In the genomic region with DNA sequence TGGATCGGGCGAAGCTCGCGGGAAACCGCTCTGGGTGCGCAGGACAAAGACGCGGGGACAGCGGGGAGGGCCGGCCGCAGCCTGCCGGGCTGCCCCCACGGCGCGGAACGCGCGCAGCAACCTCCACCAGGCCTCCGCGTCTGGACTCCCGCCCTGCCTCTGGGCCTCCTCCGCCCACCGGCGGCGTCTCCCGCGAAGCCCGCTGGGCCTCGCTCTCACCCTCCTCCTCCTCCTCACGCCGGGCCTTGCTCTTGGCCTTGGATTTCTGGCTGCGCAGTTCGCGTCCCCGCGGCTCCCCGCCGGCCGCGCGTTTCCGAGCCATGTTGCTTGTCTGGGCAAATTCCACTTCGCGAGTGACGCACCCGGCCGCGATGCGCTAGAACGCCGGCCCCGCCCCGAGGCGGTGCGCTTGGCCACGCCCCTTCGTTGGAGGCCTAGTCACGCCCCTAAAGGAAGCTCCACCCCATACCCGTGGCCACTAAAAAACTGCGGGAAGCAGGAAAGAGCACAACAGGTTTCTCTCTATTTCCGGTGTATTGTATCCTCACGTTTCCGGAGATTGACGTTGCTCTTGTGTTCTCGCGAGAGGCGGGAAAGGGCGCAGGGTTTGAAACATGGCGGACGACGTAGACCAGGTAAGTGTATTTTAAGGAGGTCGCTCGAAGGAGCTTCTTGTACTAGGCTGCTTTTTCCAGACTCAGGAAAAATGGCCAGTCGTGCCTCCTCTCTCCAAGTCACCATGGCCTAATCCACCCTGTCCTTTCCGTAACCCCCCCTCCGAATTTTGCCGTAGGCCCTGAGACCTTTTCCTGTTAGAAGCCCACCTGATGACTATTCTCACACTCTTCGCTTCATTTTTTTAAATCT, we compare ENCODE assay signal across 8 cellular contexts. TPM values are rescaled to one million over a fixed set of nuclear protein-coding genes. Genes with fewer than 3 reads are reported as not detected.
DNase-seq lines count a peak whose midpoint lies in the region; FAIRE-seq and TF ChIP-seq lines count a peak whose summit lies in the region.

A gene (plus strand): TSS at position 571 of the 867 bp plus-strand sequence. CDS start 44 bp downstream, at position 615.
A gene (minus strand): TSS at position 355 of the 867 bp plus-strand sequence. CDS start 33 bp downstream, at position 322.

- H3K4me2 ChIP-seq in neuronal stem cell (ENCODE audit: insufficient read depth, low read length, poor library complexity, severe bottlenecking) = peak within 1 kb of the TSS; percentile 89

- peaks cover 52% of the 10 kb centered on the region for H3K4me1 Mint-ChIP-seq in HFFc6 (ENCODE audit: low read depth)
- H3K4me1 Mint-ChIP-seq in activated naive CD4-positive, alpha-beta T cell treated with anti-CD3 and anti-CD28 coated beads, Interleukin-2, amount 10 ng/mL, durations not matched to agents 7 days and 5 days = peaks cover 73% of the 10 kb centered on the region

- H4K8ac ChIP-seq in neuronal stem cell (ENCODE audit: low read depth, low read length) = no peak within 1 kb of the TSS

- peaks cover 19% of the 10 kb centered on the region for H3K36me3 Mint-ChIP-seq in HFFc6 (ENCODE audit: low read depth)
- peaks cover 30% of the 10 kb centered on the region for H3K36me3 Mint-ChIP-seq in activated naive CD4-positive, alpha-beta T cell treated with anti-CD3 and anti-CD28 coated beads, Interleukin-2, amount 10 ng/mL, durations not matched to agents 7 days and 5 days

- H3K23ac ChIP-seq in neuronal stem cell (ENCODE audit: low read depth, low read length, poor library complexity) = peak within 1 kb of the TSS; percentile 98

- H2AFZ ChIP-seq in neuronal stem cell (ENCODE audit: low read length) = peak within 1 kb of the TSS; percentile 96

- H2BK15ac ChIP-seq in neuronal stem cell (ENCODE audit: low read length) = peak within 1 kb of the TSS; percentile 40

- peaks cover 2% of the 10 kb centered on the region; the same call in 1 of the 2 replicates for H3K27me3 Mint-ChIP-seq in HFFc6 (ENCODE audit: insufficient read depth)
- H3K27me3 Mint-ChIP-seq in activated naive CD4-positive, alpha-beta T cell treated with anti-CD3 and anti-CD28 coated beads, Interleukin-2, amount 10 ng/mL, durations not matched to agents 7 days and 5 days = no peaks in the 10 kb centered on the region

- H2BK120ac ChIP-seq in neuronal stem cell (ENCODE audit: low read depth, low read length) = no peak within 1 kb of the TSS

- H2BK5ac ChIP-seq in neuronal stem cell (ENCODE audit: low read length) = peak within 1 kb of the TSS; percentile 97

- peak; percentile 95 for DNase-seq in GM04503 (ENCODE audit: low read depth)
- DNase-seq in HFFc6 = peak; percentile 100
- DNase-seq in NB4 (ENCODE audit: low read depth) = peak; percentile 97
- DNase-seq in SK-N-MC (ENCODE audit: low read depth, low spot score) = peak; percentile 88
- DNase-seq in activated naive CD4-positive, alpha-beta T cell treated with anti-CD3 and anti-CD28 coated beads, Interleukin-2, amount 10 ng/mL, durations not matched to agents 7 days and 5 days = peak; percentile 97
- peak; percentile 90 to 93 for DNase-seq in frontal cortex (ENCODE audit: low spot score in 2 of 2)
- DNase-seq in neuronal stem cell (ENCODE audit: low spot score) = peak; percentile 97

- H3K4me3 ChIP-seq in NB4 (ENCODE audit: low read depth, low read length) (peak within 1 kb of the TSS; percentile 99), SK-N-MC (peak within 1 kb of the TSS; percentile 88), neuronal stem cell (ENCODE audit: low read length in 2 of 2) (peak within 1 kb of the TSS; percentile 91 to 99)

- H2AK5ac ChIP-seq in neuronal stem cell (ENCODE audit: low read depth, low read length) = peak within 1 kb of the TSS; percentile 53

- no peak within 1 kb of the TSS for H3K4ac ChIP-seq in neuronal stem cell (ENCODE audit: low read length)

- H3K27me3 ChIP-seq in neuronal stem cell (ENCODE audit: control insufficient read depth in 3 of 3, insufficient read depth in 3 of 3, low read depth in 1 of 3, low read length in 3 of 3) = no peaks in the 10 kb centered on the region

- no peaks in the 10 kb centered on the region for H3K9me3 Mint-ChIP-seq in HFFc6
- no peaks in the 10 kb centered on the region for H3K9me3 Mint-ChIP-seq in activated naive CD4-positive, alpha-beta T cell treated with anti-CD3 and anti-CD28 coated beads, Interleukin-2, amount 10 ng/mL, durations not matched to agents 7 days and 5 days

- peak within 1 kb of the TSS; percentile 60; the same call in 1 of the 2 replicates for H3K27ac ChIP-seq in SK-N-MC
- H3K27ac ChIP-seq in neuronal stem cell (replicated peaks; ENCODE audit: low read length) = peak within 1 kb of the TSS; percentile 37

- H3K79me1 ChIP-seq in neuronal stem cell (ENCODE audit: low read depth, low read length) = no peaks in the 10 kb centered on the region

- H3K4me1 ChIP-seq in neuronal stem cell (ENCODE audit: control insufficient read depth in 2 of 2, insufficient read depth in 1 of 2, low read depth in 1 of 2, low read length in 2 of 2) = peaks cover 4 to 14% of the 10 kb centered on the region in 2 donors

- no peak within 1 kb of the TSS for H4K91ac ChIP-seq in neuronal stem cell (ENCODE audit: low read depth, low read length, poor library complexity)

- CTCF ChIA-PET in activated naive CD4-positive, alpha-beta T cell treated with anti-CD3 and anti-CD28 coated beads, Interleukin-2, amount 10 ng/mL, durations not matched to agents 7 days and 5 days (lab: Charles Lee) = interaction anchor here (1.0 to 2.6 kb wide), 6 partner anchors 25 to 521 kb away, joined by 3 to 7 read pairs (median 4); a partner anchor contains a TSS

- no peak within 1 kb of the TSS for H2BK12ac ChIP-seq in neuronal stem cell (ENCODE audit: low read length)

- WGBS in neuronal stem cell (ENCODE audit: extremely low coverage in 2 of 2, insufficient read length in 2 of 2, insufficient replicate concordance in 1 of 2), 2 donors = no CpG with 5 or more reads among the region's 78 CpGs

- H3K4me3 Mint-ChIP-seq in HFFc6 = peak within 1 kb of the TSS; percentile 93
- peak within 1 kb of the TSS; percentile 90 for H3K4me3 Mint-ChIP-seq in activated naive CD4-positive, alpha-beta T cell treated with anti-CD3 and anti-CD28 coated beads, Interleukin-2, amount 10 ng/mL, durations not matched to agents 7 days and 5 days

- H3K18ac ChIP-seq in neuronal stem cell (ENCODE audit: low read length) = peak within 1 kb of the TSS; percentile 100

- no peaks in the 10 kb centered on the region for H3K9me3 ChIP-seq in SK-N-MC (ENCODE audit: low read depth, low read length)
- H3K9me3 ChIP-seq in neuronal stem cell (replicated peaks in 1 of 2; ENCODE audit: control insufficient read depth in 2 of 2, insufficient read depth in 1 of 2, low read depth in 1 of 2, low read length in 2 of 2) = no peaks in the 10 kb centered on the region

- TF ChIP-seq CTCF in HFFc6 (IDR thresholded peaks at IDR 0.05) (no peak; the same call in 1 of the 2 replicates), NB4 (IDR thresholded peaks at IDR 0.05; ENCODE audit: low read depth, low read length) (no peak), subcutaneous adipose tissue (IDR thresholded peaks at IDR 0.05; ENCODE audit: low read depth) (no peak)

- peak within 1 kb of the TSS; percentile 90 for H3K27ac Mint-ChIP-seq in HFFc6
- peak within 1 kb of the TSS; percentile 96 for H3K27ac Mint-ChIP-seq in activated naive CD4-positive, alpha-beta T cell treated with anti-CD3 and anti-CD28 coated beads, Interleukin-2, amount 10 ng/mL, durations not matched to agents 7 days and 5 days

- H3K9ac ChIP-seq in SK-N-MC (ENCODE audit: insufficient read length) = peak within 1 kb of the TSS; percentile 97
- peak within 1 kb of the TSS; percentile 97 for H3K9ac ChIP-seq in neuronal stem cell (ENCODE audit: low read depth, low read length, poor library complexity)

- peak; percentile 79 for TF ChIP-seq POLR2A in NB4 (IDR thresholded peaks at IDR 0.05; ENCODE audit: extremely low read depth, insufficient read length)

- peaks cover 1% of the 10 kb centered on the region for H3K36me3 ChIP-seq in SK-N-MC (ENCODE audit: insufficient read depth, low read length)
- H3K36me3 ChIP-seq in neuronal stem cell (replicated peaks in 1 of 2; ENCODE audit: control insufficient read depth in 2 of 2, insufficient read depth in 2 of 2, low read length in 2 of 2) = peaks cover 7 to 37% of the 10 kb centered on the region in 2 donors

- FAIRE-seq in frontal cortex (lab: Jason Lieb, UNC) = peak; percentile 91

- H3K14ac ChIP-seq in neuronal stem cell (ENCODE audit: low read length) = peak within 1 kb of the TSS; percentile 77

RNA-seq across cellular contexts. Expression of the first gene that starts in this region (rescaled TPM):
- total RNA-seq in HFFc6 (2021; fragmentation: NEBNext Ultra II Directional; extraction: Animal tissue kit (Norgen Biotek cat#: 25700)) = 10 to 100 TPM; 15.5 to 21.1 (median 18.7) TPM
- total RNA-seq in frontal cortex = 13.5 TPM
- polyA plus RNA-seq in neuronal stem cell (2013, experiment 1 of 2) = 30.5 TPM
- polyA plus RNA-seq in neuronal stem cell (2013, experiment 2 of 2) = 31.6 TPM
- 10 to 100 TPM in 1 of 4 donors, 1 to 10 TPM in 3; 7.2 to 16.8 (median 8.8) TPM for total RNA-seq in subcutaneous adipose tissue

RNA-seq across cellular contexts. Expression of the second gene that starts in this region (rescaled TPM):
- 10 to 100 TPM; 38.7 to 40.3 (median 39.5) TPM for total RNA-seq in HFFc6 (2021; fragmentation: NEBNext Ultra II Directional; extraction: Animal tissue kit (Norgen Biotek cat#: 25700))
- 9.8 TPM for total RNA-seq in frontal cortex
- polyA plus RNA-seq in neuronal stem cell (2013, experiment 1 of 2) = 22.9 TPM
- 23.6 TPM for polyA plus RNA-seq in neuronal stem cell (2013, experiment 2 of 2)
- 10 to 100 TPM; 25.4 to 70.6 (median 46.0) TPM for total RNA-seq in subcutaneous adipose tissue

Comparison
In these comparisons a context has a peak if more than half of its experiments do, and no peak if none do; other contexts are left out.
1. Peak in every context shown above with its lines: DNase-seq, H3K4me3 ChIP-seq and H3K27ac ChIP-seq.